Comparison of ENCODE assay signal across 19 cellular contexts in the genomic region with DNA sequence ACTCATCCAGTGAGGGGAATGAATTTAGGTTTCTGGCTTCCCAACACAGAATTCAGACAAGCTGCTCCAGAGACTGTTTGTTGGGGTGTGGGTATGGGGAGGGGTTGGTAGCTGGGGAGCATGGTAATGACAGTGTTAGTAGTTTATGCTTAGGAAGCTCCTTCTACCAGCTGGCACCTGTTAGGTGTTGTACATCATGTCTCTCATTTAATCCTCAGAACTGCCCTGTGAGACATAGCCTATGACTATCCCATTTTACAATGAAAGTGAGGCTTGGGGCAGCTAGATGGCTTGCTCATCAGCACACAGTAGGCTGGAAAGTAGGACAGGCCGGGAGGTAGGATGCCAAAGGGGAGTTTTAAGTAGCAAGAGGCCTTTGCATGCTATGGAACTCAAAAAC. TPM values are rescaled to one million over a fixed set of nuclear protein-coding genes. Genes with fewer than 3 reads are reported as not detected.
DNase-seq lines count a peak whose midpoint lies in the region; ATAC-seq, FAIRE-seq and TF ChIP-seq lines count a peak whose summit lies in the region.
"Had no signal": no experiment of that assay in that cellular context is flagged by ENCODE, and none has a peak within 500 bp of the region (broad histone marks: within the 10 kb centered on the region; RNA-seq: fewer than 3 reads in every experiment).

No MANE protein-coding gene starts in this region.

- peak overlapping the region in 1 of 2 donors; percentile 20 for H3K4me3 Mint-ChIP-seq in CD14-positive monocyte
- H3K4me3 Mint-ChIP-seq in CD4-positive, CD25-positive, alpha-beta regulatory T cell, result peak overlapping the region; percentile 65 to 99 (median 96)
- peak overlapping the region; percentile 94 for H3K4me3 Mint-ChIP-seq in activated CD8-positive, alpha-beta T cell treated with anti-CD3 and anti-CD28 coated beads, Interleukin-2, amount 10 ng/mL, durations not matched to agents 7 days and 5 days
- peak overlapping the region in 5 of 8 donors; percentile 10 to 65 (median 36) for H3K4me3 Mint-ChIP-seq in naive B cell

- H3K36me3 Mint-ChIP-seq in CD14-positive monocyte, result peaks cover 23 to 30% of the 10 kb centered on the region in 2 donors
- H3K36me3 Mint-ChIP-seq in CD4-positive, CD25-positive, alpha-beta regulatory T cell, result peaks cover 17% of the 10 kb centered on the region
- H3K36me3 Mint-ChIP-seq in activated CD8-positive, alpha-beta T cell treated with anti-CD3 and anti-CD28 coated beads, Interleukin-2, amount 10 ng/mL, durations not matched to agents 7 days and 5 days (ENCODE audit: low read depth), result peaks cover 36% of the 10 kb centered on the region
- peaks cover 0 to 7% of the 10 kb centered on the region in 2 donors for H3K36me3 Mint-ChIP-seq in naive B cell

- peak overlapping the region; percentile 97 for H3K4me3 ChIP-seq in CD4-positive, CD25-positive, alpha-beta regulatory T cell (ENCODE audit: low read depth, low read length)
- no peak overlapping the region for H3K4me3 ChIP-seq in esophagus muscularis mucosa
- H3K4me3 ChIP-seq: body of pancreas, colonic mucosa, K562, prostate gland had no signal

- FAIRE-seq in D721Med (lab: Jason Lieb, UNC), result no peak
- FAIRE-seq: K562 had no signal

- DNase-seq in CD14-positive monocyte (ENCODE audit: low spot score), result no peak
- DNase-seq in CD4-positive, CD25-positive, alpha-beta regulatory T cell, result no peak
- no peak for DNase-seq in activated CD8-positive, alpha-beta T cell treated with anti-CD3 and anti-CD28 coated beads, Interleukin-2, amount 10 ng/mL, durations not matched to agents 7 days and 5 days
- DNase-seq in naive B cell, result no peak
- no peak for DNase-seq in esophagus muscularis mucosa (ENCODE audit: extremely low spot score)
- no peak for DNase-seq in cerebellar nuclear complex (lab: John Stamatoyannopoulos, UW)
- no peak for DNase-seq in D721Med (ENCODE audit: insufficient read length, low spot score)
- DNase-seq: body of pancreas; colonic mucosa; H7; NCI-H187 treated with DMSO at 0.1 percent for 48 hours; NCI-H226; NCI-H774; OCI-M1; SHP77 treated with DMSO at 0.1 percent for 48 hours; stimulated activated CD4-positive, alpha-beta T cell treated with anti-CD3 and anti-CD28 coated beads, Interleukin-2, amount 100 ng/mL, for 24 hours had no signal

- H3K4me1 Mint-ChIP-seq in CD14-positive monocyte, result peaks cover 77% of the 10 kb centered on the region
- peaks cover 37 to 80% (median 72%) of the 10 kb centered on the region in 4 donors for H3K4me1 Mint-ChIP-seq in CD4-positive, CD25-positive, alpha-beta regulatory T cell
- peaks cover 64% of the 10 kb centered on the region for H3K4me1 Mint-ChIP-seq in activated CD8-positive, alpha-beta T cell treated with anti-CD3 and anti-CD28 coated beads, Interleukin-2, amount 10 ng/mL, durations not matched to agents 7 days and 5 days (ENCODE audit: low read depth)
- H3K4me1 Mint-ChIP-seq in naive B cell, result peaks cover 35 to 37% (median 36%) of the 10 kb centered on the region in 3 donors

- POLR2A ChIA-PET in activated CD8-positive, alpha-beta T cell treated with anti-CD3 and anti-CD28 coated beads, Interleukin-2, amount 10 ng/mL, durations not matched to agents 7 days and 5 days (lab: Charles Lee), result no interaction called here

- H3K27me3 Mint-ChIP-seq in CD14-positive monocyte (ENCODE audit: low read depth in 3 of 3) (peaks cover 1 to 4% (median 2%) of the 10 kb centered on the region in 3 donors), naive B cell (peaks cover 4 to 19% (median 14%) of the 10 kb centered on the region in 3 donors)
- no peaks in the 10 kb centered on the region for H3K27me3 Mint-ChIP-seq in CD4-positive, CD25-positive, alpha-beta regulatory T cell
- no peaks in the 10 kb centered on the region for H3K27me3 Mint-ChIP-seq in activated CD8-positive, alpha-beta T cell treated with anti-CD3 and anti-CD28 coated beads, Interleukin-2, amount 10 ng/mL, durations not matched to agents 7 days and 5 days (ENCODE audit: low read depth)

- H3K27ac ChIP-seq in CD4-positive, CD25-positive, alpha-beta regulatory T cell (ENCODE audit: insufficient read depth, low read length, poor library complexity, severe bottlenecking), result peak overlapping the region; percentile 84
- H3K27ac ChIP-seq in esophagus muscularis mucosa (replicated peaks in 1 of 4), result no peak overlapping the region
- H3K27ac ChIP-seq: body of pancreas, colonic mucosa, prostate gland, tibial nerve had no signal

- no peak for ATAC-seq in CD4-positive, CD25-positive, alpha-beta regulatory T cell (ENCODE audit: low read depth in 2 of 2)
- no peak for ATAC-seq in activated CD8-positive, alpha-beta T cell treated with anti-CD3 and anti-CD28 coated beads, Interleukin-2, amount 10 ng/mL, durations not matched to agents 7 days and 5 days
- no peak for ATAC-seq in naive B cell (ENCODE audit: low read depth in 2 of 2)
- ATAC-seq: body of pancreas, K562 had no signal

- no peak for TF ChIP-seq EP300 in esophagus muscularis mucosa (IDR thresholded peaks at IDR 0.05)

- no peak for TF ChIP-seq POLR2A in esophagus muscularis mucosa (IDR thresholded peaks at IDR 0.05; ENCODE audit: low read depth)

- intact Hi-C loops in CD14-positive monocyte (cut with micrococcal nuclease) (loop anchor here in 1 of 2 donors (10.0 kb wide), 1 partner anchor 1122 kb away; a partner anchor contains a TSS), esophagus muscularis mucosa (cut with DNase I) (loop anchor here (10.0 kb wide), 1 partner anchor 1102 kb away; no protein-coding TSS in a partner anchor)

- H3K9me3 Mint-ChIP-seq in CD14-positive monocyte, result peaks cover 0 to 4% (median 0%) of the 10 kb centered on the region in 7 donors
- peaks cover 0 to 2% (median 0%) of the 10 kb centered on the region in 7 donors for H3K9me3 Mint-ChIP-seq in CD4-positive, CD25-positive, alpha-beta regulatory T cell
- H3K9me3 Mint-ChIP-seq in activated CD8-positive, alpha-beta T cell treated with anti-CD3 and anti-CD28 coated beads, Interleukin-2, amount 10 ng/mL, durations not matched to agents 7 days and 5 days (ENCODE audit: insufficient read depth), result no peaks in the 10 kb centered on the region
- no peaks in the 10 kb centered on the region for H3K9me3 Mint-ChIP-seq in naive B cell

- H3K9me3 ChIP-seq in CD4-positive, CD25-positive, alpha-beta regulatory T cell (ENCODE audit: control insufficient read depth in 2 of 2, low read length in 2 of 2), result no peaks in the 10 kb centered on the region
- no peaks in the 10 kb centered on the region for H3K9me3 ChIP-seq in esophagus muscularis mucosa
- H3K9me3 ChIP-seq: body of pancreas, colonic mucosa, prostate gland, tibial nerve had no signal

- no peaks in the 10 kb centered on the region for H3K27me3 ChIP-seq in CD4-positive, CD25-positive, alpha-beta regulatory T cell (ENCODE audit: control insufficient read depth, insufficient read depth, low read length)
- no peaks in the 10 kb centered on the region for H3K27me3 ChIP-seq in esophagus muscularis mucosa
- H3K27me3 ChIP-seq: body of pancreas, colonic mucosa, tibial nerve had no signal

- peaks cover 78% of the 10 kb centered on the region for H3K4me1 ChIP-seq in CD4-positive, CD25-positive, alpha-beta regulatory T cell (ENCODE audit: control insufficient read depth, insufficient read depth, low read length, poor library complexity, severe bottlenecking)
- H3K4me1 ChIP-seq in esophagus muscularis mucosa, result peaks cover 14 to 37% (median 26%) of the 10 kb centered on the region in 4 donors
- H3K4me1 ChIP-seq: colonic mucosa, prostate gland had no signal

- WGBS in esophagus muscularis mucosa, result 100% methylated on average over 1 of the region's 1 CpG

- peak overlapping the region; percentile 91 to 100 (median 97) for H3K27ac Mint-ChIP-seq in CD14-positive monocyte
- peak overlapping the region; percentile 88 to 96 (median 95) for H3K27ac Mint-ChIP-seq in CD4-positive, CD25-positive, alpha-beta regulatory T cell
- peak overlapping the region; percentile 96 for H3K27ac Mint-ChIP-seq in activated CD8-positive, alpha-beta T cell treated with anti-CD3 and anti-CD28 coated beads, Interleukin-2, amount 10 ng/mL, durations not matched to agents 7 days and 5 days
- H3K27ac Mint-ChIP-seq in naive B cell, result peak overlapping the region in 2 of 6 donors; percentile 35 to 79

- no peaks in the 10 kb centered on the region for H3K36me3 ChIP-seq in CD4-positive, CD25-positive, alpha-beta regulatory T cell (ENCODE audit: control insufficient read depth, insufficient read depth, low read length)
- H3K36me3 ChIP-seq in esophagus muscularis mucosa, result no peaks in the 10 kb centered on the region
- H3K36me3 ChIP-seq: colonic mucosa, prostate gland, tibial nerve had no signal

- CTCF ChIA-PET in activated CD8-positive, alpha-beta T cell treated with anti-CD3 and anti-CD28 coated beads, Interleukin-2, amount 10 ng/mL, durations not matched to agents 7 days and 5 days (lab: Charles Lee), result interaction anchor here (1.0 to 6.1 kb wide), 3 partner anchors 11 to 153 kb away, joined by 4 to 46 read pairs (median 10); no protein-coding TSS in a partner anchor

- TF ChIP-seq CTCF in CD14-positive monocyte (IDR thresholded peaks at IDR 0.05) (no peak), esophagus muscularis mucosa (IDR thresholded peaks at IDR 0.05) (no peak), D721Med (IDR thresholded peaks at IDR 0.05; ENCODE audit: insufficient read depth, missing control alignments) (no peak)

RNA-seq across cellular contexts. Expression of a gene that starts 2.5 kb away (rescaled TPM):
- 100 to 1,000 TPM in 1 of 2 donors, 10 to 100 TPM in 1; 58.6 to 111 TPM for polyA plus RNA-seq in CD14-positive monocyte
- total RNA-seq in CD4-positive, CD25-positive, alpha-beta regulatory T cell, result 101 TPM
- 10 to 100 TPM; 27.8 to 98.9 (median 60.1) TPM for polyA plus RNA-seq in CD4-positive, CD25-positive, alpha-beta regulatory T cell
- total RNA-seq in activated CD8-positive, alpha-beta T cell treated with anti-CD3 and anti-CD28 coated beads, Interleukin-2, amount 10 ng/mL, durations not matched to agents 7 days and 5 days, result 10 to 100 TPM; 56.5 to 59.4 TPM
- 1 to 10 TPM; 2.1 to 5.1 (median 3.1) TPM for polyA plus RNA-seq in naive B cell (ENCODE audit: low read depth in 6 of 6)
- 10 to 100 TPM; 36.2 to 51.9 (median 39.4) TPM for total RNA-seq in esophagus muscularis mucosa

RNA-seq across cellular contexts. Expression of a gene that starts 31.0 kb away (rescaled TPM):
- 10 to 100 TPM in 1 of 2 donors, 1 to 10 TPM in 1; 6.6 to 19.6 TPM for polyA plus RNA-seq in CD14-positive monocyte
- 1.0 TPM for total RNA-seq in CD4-positive, CD25-positive, alpha-beta regulatory T cell
- polyA plus RNA-seq in CD4-positive, CD25-positive, alpha-beta regulatory T cell, result 1 to 10 TPM in 1 of 4 donors, under 1 TPM in 2, not detected in 1; 0.30 to 1.4 (median 0.81) TPM
- under 1 TPM; 0.37 to 0.40 TPM for total RNA-seq in activated CD8-positive, alpha-beta T cell treated with anti-CD3 and anti-CD28 coated beads, Interleukin-2, amount 10 ng/mL, durations not matched to agents 7 days and 5 days
- under 1 TPM in 1 of 6 donors, not detected in 5; 0.13 TPM for polyA plus RNA-seq in naive B cell (ENCODE audit: low read depth in 6 of 6)
- 1 to 10 TPM; 2.2 to 4.3 (median 2.5) TPM for total RNA-seq in esophagus muscularis mucosa
- total RNA-seq: K562 had no signal
- polyA plus RNA-seq: K562 had no signal
